22 cellular contexts compared by ENCODE assay signal in the genomic region with DNA sequence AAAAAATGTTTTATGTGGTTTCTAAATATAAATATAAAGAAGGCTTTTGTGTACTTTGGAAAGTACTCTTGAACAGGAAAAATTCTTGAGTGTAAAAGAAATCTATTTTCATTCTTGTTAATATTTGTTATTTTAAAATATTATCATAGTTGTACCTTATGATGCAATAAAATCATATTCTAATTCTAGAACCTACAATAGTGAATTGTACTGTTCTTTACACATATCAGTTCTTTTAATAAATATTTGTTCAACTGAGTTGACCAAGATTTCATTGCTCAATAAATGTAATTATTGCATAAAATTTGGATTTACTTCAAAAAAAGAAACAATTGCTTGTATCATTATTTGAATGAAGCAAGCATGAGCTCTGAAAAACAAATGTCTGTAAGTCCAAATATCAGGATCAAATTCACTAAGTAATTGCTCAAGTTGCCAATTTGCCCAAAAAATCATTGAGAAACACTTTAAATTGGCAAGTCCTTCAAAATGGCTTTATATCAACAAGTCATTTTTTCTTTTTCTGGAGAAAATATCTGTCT.
"Had no signal": no experiment of that assay in that cellular context is flagged by ENCODE, and none has a peak within 500 bp of the region (broad histone marks: within the 10 kb centered on the region; RNA-seq: fewer than 3 reads in every experiment).

No MANE protein-coding gene starts in this region.

- H3K4me3 ChIP-seq: gastroesophageal sphincter, left lung, mucosa of descending colon, skin epidermis had no signal

- H3K4me3 Mint-ChIP-seq: activated CD4-positive, alpha-beta memory T cell treated with anti-CD3 and anti-CD28 coated beads, Interleukin-2, amount 10 ng/mL, durations not matched to agents 7 days and 5 days; natural killer cell; stimulated activated naive B cell treated with anti-CD40 and anti-IgM and Interleukin-4, amounts not matched to agents 10 μg/mL and 1 μg/mL and 100 μg/mL, for 72 hours; T-helper 1 cell treated with Interleukin-12 subunit alpha and Interleukin-12 subunit beta and Interleukin-4 antibody, amounts not matched to agents 30 μg/mL and 1 μg/mL, for 36 hours had no signal

- H3K27ac Mint-ChIP-seq: activated CD4-positive, alpha-beta memory T cell treated with anti-CD3 and anti-CD28 coated beads, Interleukin-2, amount 10 ng/mL, durations not matched to agents 7 days and 5 days; activated naive CD8-positive, alpha-beta T cell treated with anti-CD3 and anti-CD28 coated beads, Interleukin-2, amount 10 ng/mL, durations not matched to agents 7 days and 5 days; natural killer cell; stimulated activated naive B cell treated with anti-CD40 and anti-IgM and Interleukin-4, amounts not matched to agents 10 μg/mL and 1 μg/mL and 100 μg/mL, for 72 hours; T-helper 1 cell treated with Interleukin-12 subunit alpha and Interleukin-12 subunit beta and Interleukin-4 antibody, amounts not matched to agents 30 μg/mL and 1 μg/mL, for 36 hours had no signal

- ATAC-seq: mucosa of descending colon; natural killer cell; stimulated activated naive B cell treated with anti-CD40 and anti-IgM and Interleukin-4, amounts not matched to agents 10 μg/mL and 1 μg/mL and 100 μg/mL, for 72 hours had no signal

- FAIRE-seq: endothelial cell of umbilical vein had no signal

- H3K27me3 ChIP-seq: esophagus squamous epithelium, gastroesophageal sphincter, left lung, neutrophil had no signal

- H3K36me3 Mint-ChIP-seq: activated naive CD8-positive, alpha-beta T cell treated with anti-CD3 and anti-CD28 coated beads, Interleukin-2, amount 10 ng/mL, durations not matched to agents 7 days and 5 days; natural killer cell; stimulated activated naive B cell treated with anti-CD40 and anti-IgM and Interleukin-4, amounts not matched to agents 10 μg/mL and 1 μg/mL and 100 μg/mL, for 72 hours had no signal

- H3K4me1 ChIP-seq: esophagus squamous epithelium, gastroesophageal sphincter had no signal

- H3K9me3 ChIP-seq: esophagus squamous epithelium, left lung, neutrophil had no signal

- DNase-seq: activated CD4-positive, alpha-beta memory T cell treated with anti-CD3 and anti-CD28 coated beads, Interleukin-2, amount 10 ng/mL, durations not matched to agents 7 days and 5 days; activated CD8-positive, alpha-beta memory T cell treated with anti-CD3 and anti-CD28 coated beads, Interleukin-2, amount 50 U/mL, for 4 hours; activated naive CD4-positive, alpha-beta T cell; activated naive CD8-positive, alpha-beta T cell treated with anti-CD3 and anti-CD28 coated beads, Interleukin-2, amount 10 ng/mL, durations not matched to agents 7 days and 5 days; anterior cingulate cortex; cortex of kidney; effector CD8-positive, alpha-beta T cell; esophagus squamous epithelium; left lung; mucosa of descending colon; natural killer cell; retina; stimulated activated CD4-positive, alpha-beta T cell treated with anti-CD3 and anti-CD28 coated beads, Interleukin-15, amount 100 ng/mL, for 24 hours; stimulated activated CD4-positive, alpha-beta T cell treated with anti-CD3 and anti-CD28 coated beads, Interleukin-4, amount 100 ng/mL, for 1 hour; stimulated activated naive B cell treated with anti-CD40 and anti-IgM and Interleukin-4, amounts not matched to agents 10 μg/mL and 1 μg/mL and 100 μg/mL, for 72 hours; trophoblast cell; WERI-Rb-1 had no signal

- H3K27ac ChIP-seq: esophagus squamous epithelium, gastroesophageal sphincter, neutrophil, WERI-Rb-1 had no signal

- H3K27me3 Mint-ChIP-seq: activated CD4-positive, alpha-beta memory T cell treated with anti-CD3 and anti-CD28 coated beads, Interleukin-2, amount 10 ng/mL, durations not matched to agents 7 days and 5 days had no signal

- H3K9me3 Mint-ChIP-seq: activated CD4-positive, alpha-beta memory T cell treated with anti-CD3 and anti-CD28 coated beads, Interleukin-2, amount 10 ng/mL, durations not matched to agents 7 days and 5 days; activated naive CD8-positive, alpha-beta T cell treated with anti-CD3 and anti-CD28 coated beads, Interleukin-2, amount 10 ng/mL, durations not matched to agents 7 days and 5 days; natural killer cell; stimulated activated naive B cell treated with anti-CD40 and anti-IgM and Interleukin-4, amounts not matched to agents 10 μg/mL and 1 μg/mL and 100 μg/mL, for 72 hours; T-helper 1 cell treated with Interleukin-12 subunit alpha and Interleukin-12 subunit beta and Interleukin-4 antibody, amounts not matched to agents 30 μg/mL and 1 μg/mL, for 36 hours had no signal

- H3K36me3 ChIP-seq: esophagus squamous epithelium, gastroesophageal sphincter, left lung, neutrophil, WERI-Rb-1 had no signal
